ENCODE assay signal across 23 cellular contexts in the genomic region with DNA sequence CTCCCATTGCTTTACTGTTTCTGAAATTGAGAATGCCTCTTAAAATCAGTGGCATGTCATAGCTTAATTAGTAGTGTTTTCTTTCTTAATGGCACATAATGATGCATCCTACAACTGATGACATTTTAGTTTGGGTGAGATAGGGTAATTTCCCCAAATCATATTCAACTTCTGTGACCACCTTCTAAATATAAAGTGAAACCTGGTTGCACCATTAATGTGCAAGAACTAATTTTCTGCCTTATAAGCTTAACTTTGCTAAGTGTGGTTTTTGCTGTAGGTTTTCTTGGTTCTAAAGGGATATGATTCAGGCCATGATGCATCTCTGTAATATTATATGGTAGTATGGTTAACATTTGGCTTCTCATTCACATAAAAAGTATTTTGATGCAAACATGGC. TPM values are rescaled to one million over a fixed set of nuclear protein-coding genes. Genes with fewer than 3 reads are reported as not detected.
DNase-seq lines count a peak whose midpoint lies in the region; ATAC-seq and TF ChIP-seq lines count a peak whose summit lies in the region.
"Had no signal": no experiment of that assay in that cellular context is flagged by ENCODE, and none has a peak within 500 bp of the region (broad histone marks: within the 10 kb centered on the region; RNA-seq: fewer than 3 reads in every experiment).

No MANE protein-coding gene starts in this region.

- no peak overlapping the region for H3K9ac ChIP-seq in mammary epithelial cell (ENCODE audit: insufficient read depth, low read length)
- H3K9ac ChIP-seq: BLaER1 treated with 17β-estradiol and CSF1 and Interleukin-3, amounts not matched to agents 10 nM and 100 nM had no signal

- H3K9me3 ChIP-seq in mammary epithelial cell (replicated peaks; ENCODE audit: insufficient read depth, low read length) (no peaks in the 10 kb centered on the region), gastrocnemius medialis (no peaks in the 10 kb centered on the region)
- H3K9me3 ChIP-seq: BLaER1 treated with 17β-estradiol and CSF1 and Interleukin-3, amounts not matched to agents 10 nM and 100 nM had no signal

- peaks cover 75% of the 10 kb centered on the region for H3K4me1 Mint-ChIP-seq in activated CD4-positive, alpha-beta T cell treated with anti-CD3 and anti-CD28 coated beads for 36 hours
- H3K4me1 Mint-ChIP-seq in MCF 10A (ENCODE audit: insufficient read depth, unreplicated experiment), result peaks cover 17% of the 10 kb centered on the region
- peaks cover 55% of the 10 kb centered on the region for H3K4me1 Mint-ChIP-seq in activated T-helper 17 cell treated with anti-CD3 and anti-CD28 coated beads, Interleukin-2, amount 50 U/mL, for 72 hours
- H3K4me1 Mint-ChIP-seq in stimulated activated naive CD8-positive, alpha-beta T cell treated with anti-CD3 and anti-CD28 coated beads, Interleukin-15, amount 100 ng/mL, for 72 hours, result peaks cover 80% of the 10 kb centered on the region

- H4K20me1 ChIP-seq in mammary epithelial cell (ENCODE audit: insufficient read depth, low read length), result no peaks in the 10 kb centered on the region

- H3K27ac ChIP-seq in mammary epithelial cell (ENCODE audit: insufficient read depth, low read depth, low read length), result no peak overlapping the region
- H3K27ac ChIP-seq in gastrocnemius medialis, result peak overlapping the region in 1 of 4 donors; percentile 99
- H3K27ac ChIP-seq: BLaER1 treated with 17β-estradiol and CSF1 and Interleukin-3, amounts not matched to agents 10 nM and 100 nM; HL-60 had no signal

- dilution Hi-C loops in mammary epithelial cell (cut with HindIII; ENCODE audit: low sequenced_read_pairs), result no loop called here

- H3K36me3 ChIP-seq in mammary epithelial cell (ENCODE audit: insufficient read depth, low read length) (peaks cover 62% of the 10 kb centered on the region), gastrocnemius medialis (peaks cover 0 to 71% of the 10 kb centered on the region in 2 donors)

- peaks cover 83% of the 10 kb centered on the region for H3K36me3 Mint-ChIP-seq in activated CD4-positive, alpha-beta T cell treated with anti-CD3 and anti-CD28 coated beads for 36 hours (ENCODE audit: low read depth)
- H3K36me3 Mint-ChIP-seq in MCF 10A (ENCODE audit: insufficient read depth, unreplicated experiment), result peaks cover 99% of the 10 kb centered on the region
- peaks cover 100% of the 10 kb centered on the region for H3K36me3 Mint-ChIP-seq in activated T-helper 17 cell treated with anti-CD3 and anti-CD28 coated beads, Interleukin-2, amount 50 U/mL, for 72 hours (ENCODE audit: low read depth)

- H3K27me3 Mint-ChIP-seq in activated CD4-positive, alpha-beta T cell treated with anti-CD3 and anti-CD28 coated beads for 36 hours, result no peaks in the 10 kb centered on the region
- no peaks in the 10 kb centered on the region for H3K27me3 Mint-ChIP-seq in MCF 10A (ENCODE audit: insufficient read depth, unreplicated experiment)
- no peaks in the 10 kb centered on the region for H3K27me3 Mint-ChIP-seq in activated T-helper 17 cell treated with anti-CD3 and anti-CD28 coated beads, Interleukin-2, amount 50 U/mL, for 72 hours
- H3K27me3 Mint-ChIP-seq in stimulated activated naive CD8-positive, alpha-beta T cell treated with anti-CD3 and anti-CD28 coated beads, Interleukin-15, amount 100 ng/mL, for 72 hours, result no peaks in the 10 kb centered on the region
- H3K27me3 Mint-ChIP-seq: CD4-positive, alpha-beta memory T cell had no signal

- POLR2A ChIA-PET in activated CD4-positive, alpha-beta T cell treated with anti-CD3 and anti-CD28 coated beads for 36 hours (lab: Charles Lee), result interaction anchor here (0.6 to 1.4 kb wide), 5 partner anchors 9 to 342 kb away, joined by 3 to 4 read pairs (median 3); partner anchors contain the start of genes POGK and TADA1
- POLR2A ChIA-PET in MCF 10A (lab: Yijun Ruan, JAX), result interaction anchor here (0.6 to 1.3 kb wide), 4 partner anchors 9 to 28 kb away, joined by 3 to 7 read pairs (median 3); partner anchors contain the start of genes POGK and TADA1

- peak; percentile 81 for ATAC-seq in activated CD4-positive, alpha-beta T cell treated with anti-CD3 and anti-CD28 coated beads for 36 hours
- peak; percentile 80 for ATAC-seq in activated T-helper 17 cell treated with anti-CD3 and anti-CD28 coated beads, Interleukin-2, amount 50 U/mL, for 72 hours (replicated peaks)
- peak; percentile 78 for ATAC-seq in stimulated activated naive CD8-positive, alpha-beta T cell treated with anti-CD3 and anti-CD28 coated beads, Interleukin-15, amount 100 ng/mL, for 72 hours
- no peak for ATAC-seq in gastrocnemius medialis
- ATAC-seq: GM12878, Panc1 had no signal

- H3K27me3 ChIP-seq in mammary epithelial cell (ENCODE audit: insufficient read depth, low read length), result no peaks in the 10 kb centered on the region
- H3K27me3 ChIP-seq in gastrocnemius medialis, result no peaks in the 10 kb centered on the region
- H3K27me3 ChIP-seq: BLaER1 treated with 17β-estradiol and CSF1 and Interleukin-3, amounts not matched to agents 10 nM and 100 nM had no signal

- H2AFZ ChIP-seq in mammary epithelial cell (ENCODE audit: low read depth, low read length), result no peak overlapping the region

- peaks cover 62% of the 10 kb centered on the region for H3K79me2 ChIP-seq in mammary epithelial cell (ENCODE audit: insufficient read depth, low read length)

- peak overlapping the region; percentile 69 for H3K27ac Mint-ChIP-seq in activated CD4-positive, alpha-beta T cell treated with anti-CD3 and anti-CD28 coated beads for 36 hours
- peak overlapping the region; percentile 7 for H3K27ac Mint-ChIP-seq in MCF 10A (ENCODE audit: low read depth, unreplicated experiment)
- H3K27ac Mint-ChIP-seq in activated T-helper 17 cell treated with anti-CD3 and anti-CD28 coated beads, Interleukin-2, amount 50 U/mL, for 72 hours, result peak overlapping the region; percentile 39
- no peak overlapping the region for H3K27ac Mint-ChIP-seq in stimulated activated naive CD8-positive, alpha-beta T cell treated with anti-CD3 and anti-CD28 coated beads, Interleukin-15, amount 100 ng/mL, for 72 hours
- H3K27ac Mint-ChIP-seq: HFFc6 had no signal

- no peak overlapping the region for H3K4me3 Mint-ChIP-seq in activated CD4-positive, alpha-beta T cell treated with anti-CD3 and anti-CD28 coated beads for 36 hours
- no peak overlapping the region for H3K4me3 Mint-ChIP-seq in MCF 10A (ENCODE audit: unreplicated experiment)
- peak overlapping the region; percentile 37 for H3K4me3 Mint-ChIP-seq in activated T-helper 17 cell treated with anti-CD3 and anti-CD28 coated beads, Interleukin-2, amount 50 U/mL, for 72 hours
- H3K4me3 Mint-ChIP-seq in stimulated activated naive CD8-positive, alpha-beta T cell treated with anti-CD3 and anti-CD28 coated beads, Interleukin-15, amount 100 ng/mL, for 72 hours, result no peak overlapping the region
- H3K4me3 Mint-ChIP-seq: CD4-positive, alpha-beta memory T cell; H9; HFFc6 had no signal

- in situ Hi-C loops in mammary epithelial cell (cut with MboI; ENCODE audit: low sequenced_read_pairs in 2 of 2) (no loop called here), gastrocnemius medialis (cut with MboI; ENCODE audit: low sequenced_read_pairs in 4 of 4) (no loop called here)

- TF ChIP-seq CTCF in MCF 10A (IDR thresholded peaks at IDR 0.05; ENCODE audit: unreplicated experiment), result no peak
- TF ChIP-seq CTCF in mammary epithelial cell (conservative IDR thresholded peaks at IDR 0.05 in 1 of 2, IDR thresholded peaks at IDR 0.05 in 1 of 2; ENCODE audit: extremely low read depth in 1 of 2, insufficient read depth in 1 of 2, low read depth in 1 of 2, low read length in 2 of 2), result no peak
- TF ChIP-seq CTCF in gastrocnemius medialis (IDR thresholded peaks at IDR 0.05 in 4 of 5, conservative IDR thresholded peaks at IDR 0.05 in 1 of 5), result no peak

- H3K9me3 Mint-ChIP-seq in activated CD4-positive, alpha-beta T cell treated with anti-CD3 and anti-CD28 coated beads for 36 hours (ENCODE audit: low read depth), result no peaks in the 10 kb centered on the region
- H3K9me3 Mint-ChIP-seq in MCF 10A (ENCODE audit: unreplicated experiment), result no peaks in the 10 kb centered on the region
- no peaks in the 10 kb centered on the region for H3K9me3 Mint-ChIP-seq in activated T-helper 17 cell treated with anti-CD3 and anti-CD28 coated beads, Interleukin-2, amount 50 U/mL, for 72 hours
- no peaks in the 10 kb centered on the region for H3K9me3 Mint-ChIP-seq in stimulated activated naive CD8-positive, alpha-beta T cell treated with anti-CD3 and anti-CD28 coated beads, Interleukin-15, amount 100 ng/mL, for 72 hours
- H3K9me3 Mint-ChIP-seq: CD4-positive, alpha-beta memory T cell; H9; HFFc6 had no signal

- H3K4me3 ChIP-seq in mammary epithelial cell (replicated peaks in 1 of 3; ENCODE audit: insufficient read depth in 1 of 3, low read depth in 2 of 3, low read length in 3 of 3) (no peak overlapping the region), gastrocnemius medialis (no peak overlapping the region)
- H3K4me3 ChIP-seq: BLaER1 treated with 17β-estradiol and CSF1 and Interleukin-3, amounts not matched to agents 10 nM and 100 nM; GM12878 had no signal

- DNase-seq in activated CD4-positive, alpha-beta T cell treated with anti-CD3 and anti-CD28 coated beads for 36 hours, result no peak
- DNase-seq in activated CD4-positive, alpha-beta T cell treated with anti-CD3 and anti-CD28 coated beads for 48 hours, result no peak
- DNase-seq in MCF 10A (ENCODE audit: unreplicated experiment), result no peak
- no peak for DNase-seq in mammary epithelial cell
- DNase-seq in stimulated activated naive CD8-positive, alpha-beta T cell treated with anti-CD3 and anti-CD28 coated beads, Interleukin-15, amount 100 ng/mL, for 72 hours, result no peak
- no peak for DNase-seq in gastrocnemius medialis
- no peak for DNase-seq in HUDEP-2 (lab: John Stamatoyannopoulos, UW; ENCODE audit: unreplicated experiment in 76 of 76)
- DNase-seq: 8988T; CD4-positive, alpha-beta memory T cell; DND-41; H9; HFFc6; MV-4-11; NCI-H1694; NCI-H2081; NCI-H2171; NCI-H524 treated with DMSO at 0.1 percent for 48 hours; NCI-H82 had no signal

- CTCF ChIA-PET in activated CD4-positive, alpha-beta T cell treated with anti-CD3 and anti-CD28 coated beads for 36 hours (lab: Charles Lee), result interaction anchor here (0.5 to 1.5 kb wide), 5 partner anchors 9 to 212 kb away, joined by 3 to 5 read pairs (median 3); no protein-coding TSS in a partner anchor
- CTCF ChIA-PET in MCF 10A (lab: Yijun Ruan, JAX), result interaction anchor here (1.5 to 5.2 kb wide), 4 partner anchors 209 to 1131 kb away, joined by 3 to 24 read pairs (median 4); no protein-coding TSS in a partner anchor
- CTCF ChIA-PET in mammary epithelial cell (lab: Charles Lee; ENCODE audit: low non-redundant PET), result interaction anchor here (0.6 kb wide), 2 partner anchors 118 to 321 kb away, joined by 4 to 5 read pairs; no protein-coding TSS in a partner anchor

- TF ChIP-seq POLR2A in gastrocnemius medialis (IDR thresholded peaks at IDR 0.05), result no peak

- H3K4me1 ChIP-seq in mammary epithelial cell (ENCODE audit: insufficient read depth, low read length) (no peaks in the 10 kb centered on the region), gastrocnemius medialis (peaks cover 44 to 52% of the 10 kb centered on the region in 2 donors)

- intact Hi-C loops in activated CD4-positive, alpha-beta T cell treated with anti-CD3 and anti-CD28 coated beads for 36 hours (cut with DNase I, micrococcal nuclease), result no loop called here
- intact Hi-C loops in MCF 10A (cut with micrococcal nuclease), result no loop called here
- intact Hi-C loops in mammary epithelial cell (cut with micrococcal nuclease), result no loop called here
- intact Hi-C loops in gastrocnemius medialis (cut with DNase I; ENCODE audit: low total_unique reads), result no loop called here

- BruUV-seq in MCF 10A (replicated peaks; lab: Mats Ljungman, UMichigan) (no TSS peak), mammary epithelial cell (replicated peaks; lab: Mats Ljungman, UMichigan) (no TSS peak)

- H3K4me2 ChIP-seq in mammary epithelial cell (ENCODE audit: insufficient read depth, low read depth, low read length), result no peak overlapping the region
- H3K4me2 ChIP-seq: BLaER1 treated with 17β-estradiol and CSF1 and Interleukin-3, amounts not matched to agents 10 nM and 100 nM had no signal

RNA-seq across cellular contexts. Expression of gene POGK, which starts 8.9 kb away (rescaled TPM):
- total RNA-seq in activated CD4-positive, alpha-beta T cell treated with anti-CD3 and anti-CD28 coated beads for 36 hours, result 10 to 100 TPM; 36.2 to 40.6 TPM
- 55.9 and 71.8 TPM in 2 replicates for total RNA-seq in MCF 10A (2022)
- total RNA-seq in mammary epithelial cell, result 10 to 100 TPM; 28.7 to 36.2 TPM
- 14.4 TPM for polyA plus RNA-seq in mammary epithelial cell
- polyA minus RNA-seq in mammary epithelial cell, result 35.9 TPM
- 10 to 100 TPM; 29.5 to 47.2 TPM for total RNA-seq in activated T-helper 17 cell treated with anti-CD3 and anti-CD28 coated beads, Interleukin-2, amount 50 U/mL, for 72 hours
- 1 to 10 TPM; 6.6 to 9.6 (median 9.0) TPM for total RNA-seq in gastrocnemius medialis

RNA-seq across cellular contexts. Expression of gene TADA1, which starts 27.9 kb away (rescaled TPM):
- 10 to 100 TPM; 16.0 to 19.5 TPM for total RNA-seq in activated CD4-positive, alpha-beta T cell treated with anti-CD3 and anti-CD28 coated beads for 36 hours
- total RNA-seq in MCF 10A (2022) (14.7 and 15.9 TPM in 2 replicates), mammary epithelial cell (10 to 100 TPM in 1 of 2 donors, 1 to 10 TPM in 1; 8.6 to 13.5 TPM), gastrocnemius medialis (10 to 100 TPM in 2 of 4 donors, 1 to 10 TPM in 2; 8.7 to 11.8 (median 10.0) TPM)
- 9.7 TPM for polyA plus RNA-seq in mammary epithelial cell
- 8.5 TPM for polyA minus RNA-seq in mammary epithelial cell
- 10 to 100 TPM; 10.5 to 11.1 TPM for total RNA-seq in activated T-helper 17 cell treated with anti-CD3 and anti-CD28 coated beads, Interleukin-2, amount 50 U/mL, for 72 hours

Comparison
In these comparisons a context has a peak if more than half of its experiments do, and no peak if none do; other contexts are left out.
1. ATAC-seq: peak in activated CD4-positive, alpha-beta T cell treated with anti-CD3 and anti-CD28 coated beads for 36 hours (single experiment), activated T-helper 17 cell treated with anti-CD3 and anti-CD28 coated beads, Interleukin-2, amount 50 U/mL, for 72 hours (single experiment) and stimulated activated naive CD8-positive, alpha-beta T cell treated with anti-CD3 and anti-CD28 coated beads, Interleukin-15, amount 100 ng/mL, for 72 hours (single experiment); none in gastrocnemius medialis (0 of 2).
2. H3K27ac Mint-ChIP-seq: peak in activated CD4-positive, alpha-beta T cell treated with anti-CD3 and anti-CD28 coated beads for 36 hours (single experiment), MCF 10A (single experiment) and activated T-helper 17 cell treated with anti-CD3 and anti-CD28 coated beads, Interleukin-2, amount 50 U/mL, for 72 hours (single experiment); none in stimulated activated naive CD8-positive, alpha-beta T cell treated with anti-CD3 and anti-CD28 coated beads, Interleukin-15, amount 100 ng/mL, for 72 hours (0 of 2).